26 cellular contexts compared by ENCODE assay signal in the genomic region with DNA sequence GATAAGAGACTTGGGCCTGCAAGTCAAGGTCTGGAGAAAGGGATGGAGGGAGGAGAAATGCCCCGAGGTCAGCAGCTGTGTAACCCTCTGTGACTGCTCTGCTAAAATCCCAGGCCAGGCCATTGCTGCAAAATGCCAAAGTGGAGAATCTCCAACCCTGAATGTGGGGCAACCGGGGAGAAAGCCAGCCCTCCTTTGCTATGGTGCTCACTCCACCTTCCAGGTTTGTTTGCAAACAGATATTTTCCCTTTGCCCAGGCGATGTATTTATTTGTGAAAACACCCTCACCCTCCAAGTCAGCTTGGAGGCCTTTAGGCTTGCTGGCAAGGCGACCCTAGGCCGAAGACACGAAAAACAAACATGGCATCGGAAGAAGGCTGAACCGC. TPM values are rescaled to one million over a fixed set of nuclear protein-coding genes. Genes with fewer than 3 reads are reported as not detected.
DNase-seq lines count a peak whose midpoint lies in the region; ATAC-seq, FAIRE-seq and TF ChIP-seq lines count a peak whose summit lies in the region.
"Had no signal": no experiment of that assay in that cellular context is flagged by ENCODE, and none has a peak within 500 bp of the region (broad histone marks: within the 10 kb centered on the region; RNA-seq: fewer than 3 reads in every experiment).

No MANE protein-coding gene starts in this region.

- H3K23ac ChIP-seq in mesendoderm (ENCODE audit: low read length) = no peak overlapping the region

- 40 to 42% methylated on average over 4 to 8 of the region's 8 CpGs for WGBS in esophagus squamous epithelium, 2 donors
- no CpG with 5 or more reads among the region's 8 CpGs for WGBS in mesendoderm (ENCODE audit: extremely low coverage, insufficient coverage, low lambda C conversion rate)

- intact Hi-C loops in esophagus squamous epithelium (cut with DNase I) = no loop called here

- peaks cover 0 to 38% (median 0%) of the 10 kb centered on the region in 3 donors for H3K4me1 ChIP-seq in esophagus squamous epithelium
- H3K4me1 ChIP-seq in mesendoderm (ENCODE audit: control insufficient read depth, low read depth, low read length) = no peaks in the 10 kb centered on the region

- no peak overlapping the region for H3K56ac ChIP-seq in mesendoderm (ENCODE audit: low read length)

- H3K18ac ChIP-seq in mesendoderm (ENCODE audit: low read length) = no peak overlapping the region

- no peak for ATAC-seq in HG03045 (IDR thresholded peaks at IDR 0.05; ENCODE audit: unreplicated experiment)
- ATAC-seq: activated CD8-positive, alpha-beta T cell treated with anti-CD3 and anti-CD28 coated beads for 36 hours; activated T-cell treated with anti-CD3 and anti-CD28 coated beads, Interleukin-2, amount 50 U/mL, for 4 hours; naive thymus-derived CD4-positive, alpha-beta T cell had no signal

- H3K36me3 ChIP-seq in esophagus squamous epithelium (no peaks in the 10 kb centered on the region), mesendoderm (ENCODE audit: control insufficient read depth, insufficient read depth, low read length) (no peaks in the 10 kb centered on the region)

- in situ Hi-C loops in GM13976 (cut with MboI; ENCODE audit: low sequenced_read_pairs, unreplicated experiment) = loop anchor here (25.0 kb wide), 1 partner anchor 945 kb away; the partner anchor contains the start of gene LHX5

- H3K79me2 ChIP-seq in mesendoderm (ENCODE audit: control insufficient read depth, insufficient read depth, low read length) = no peaks in the 10 kb centered on the region

- H3K27me3 ChIP-seq in esophagus squamous epithelium = peaks cover 13 to 100% (median 26%) of the 10 kb centered on the region in 4 donors
- H3K27me3 ChIP-seq in mesendoderm (ENCODE audit: insufficient read depth, low read length, poor library complexity) = peaks cover 92% of the 10 kb centered on the region

- H2BK5ac ChIP-seq in mesendoderm (ENCODE audit: low read length) = no peak overlapping the region

- no peak overlapping the region for H2BK15ac ChIP-seq in mesendoderm (replicated peaks; ENCODE audit: low read depth)

- DNase-seq in AG09309 (ENCODE audit: low read depth) (no peak), GM13976 (ENCODE audit: low spot score) (peak; percentile 11), esophagus squamous epithelium (lab: John Stamatoyannopoulos, UW) (no peak), mesendoderm (peak; percentile 6), HK-2 (ENCODE audit: unreplicated experiment) (no peak), HTR-8/SVneo (ENCODE audit: insufficient read length, low spot score) (no peak)
- DNase-seq: activated CD4-positive, CD25-positive, alpha-beta regulatory T cell; activated CD8-positive, alpha-beta T cell treated with anti-CD3 and anti-CD28 coated beads for 36 hours; activated naive CD4-positive, alpha-beta T cell treated with anti-CD3 and anti-CD28 coated beads, Interleukin-2, amount 10 ng/mL, durations not matched to agents 7 days and 5 days; activated T-cell treated with anti-CD3 and anti-CD28 coated beads, Interleukin-2, amount 50 U/mL, for 4 hours; CD4-positive, alpha-beta memory T cell; DMS53; effector memory CD4-positive, alpha-beta T cell; HCEC 1CT; hippocampal formation; naive thymus-derived CD4-positive, alpha-beta T cell; NCI-H1105; NCI-H2081; NCI-H446 treated with DMSO at 0.1 percent for 48 hours; SK-N-SH; stimulated activated CD8-positive, alpha-beta memory T cell treated with anti-CD3 and anti-CD28 coated beads, Interleukin-4, amount 100 ng/mL, for 48 hours; substantia nigra had no signal

- no peak overlapping the region for H3K4me2 ChIP-seq in mesendoderm (ENCODE audit: low read length)
- H3K4me2 ChIP-seq: SK-N-SH had no signal

- no peak for FAIRE-seq in HTR-8/SVneo (lab: Jason Lieb, UNC)
- FAIRE-seq: astrocyte, islet of Langerhans had no signal

- no peaks in the 10 kb centered on the region for H3K9me3 ChIP-seq in esophagus squamous epithelium
- H3K9me3 ChIP-seq: SK-N-SH had no signal

- no peak overlapping the region for H3K4ac ChIP-seq in mesendoderm (ENCODE audit: low read depth, low read length)

- no peak overlapping the region for H2AK5ac ChIP-seq in mesendoderm (ENCODE audit: low read length)

- TF ChIP-seq POLR2A in esophagus squamous epithelium (IDR thresholded peaks at IDR 0.05) = no peak

- H3K4me3 ChIP-seq in AG09309 (ENCODE audit: control insufficient read depth, low read depth, low read length) (peak overlapping the region; percentile 78), esophagus squamous epithelium (peak overlapping the region; percentile 7 to 64 (median 48)), mesendoderm (ENCODE audit: low read length) (no peak overlapping the region)

- no peak overlapping the region for H2BK120ac ChIP-seq in mesendoderm (ENCODE audit: low read depth, low read length)

- H4K5ac ChIP-seq in mesendoderm (ENCODE audit: low read length) = no peak overlapping the region

- H4K8ac ChIP-seq in mesendoderm (ENCODE audit: low read depth, low read length) = no peak overlapping the region

- no peaks in the 10 kb centered on the region for H3K79me1 ChIP-seq in mesendoderm (ENCODE audit: low read length)

- TF ChIP-seq CTCF in AG09309 (IDR thresholded peaks at IDR 0.05; ENCODE audit: control insufficient read depth, insufficient read depth, low read depth, low read length, missing control alignments) (no peak), GM13976 (IDR thresholded peaks at IDR 0.05; ENCODE audit: borderline replicate concordance, control extremely low read depth, extremely low read depth, insufficient read depth, missing control alignments) (no peak), esophagus squamous epithelium (IDR thresholded peaks at IDR 0.05) (no peak)

- H3K9ac ChIP-seq in mesendoderm (ENCODE audit: low read length) = no peak overlapping the region
- H3K9ac ChIP-seq: SK-N-SH had no signal

- peak overlapping the region; percentile 47 to 88 (median 78) for H3K27ac ChIP-seq in esophagus squamous epithelium
- H3K27ac ChIP-seq in mesendoderm (ENCODE audit: low read depth, low read length) = no peak overlapping the region

RNA-seq across cellular contexts. Expression of gene TBX5, which starts 1.1 kb away (rescaled TPM):
- 1 to 10 TPM in 2 of 4 donors, under 1 TPM in 2; 0.38 to 2.9 (median 1.5) TPM for total RNA-seq in esophagus squamous epithelium
- polyA plus RNA-seq in mesendoderm (2013, experiment 1 of 2) = 0.10 TPM
- polyA plus RNA-seq in mesendoderm (2013, experiment 2 of 2) = 0.13 TPM
- total RNA-seq: activated CD8-positive, alpha-beta T cell treated with anti-CD3 and anti-CD28 coated beads for 36 hours; activated T-cell treated with anti-CD3 and anti-CD28 coated beads, Interleukin-2, amount 50 U/mL, for 4 hours; astrocyte; CD4-positive, alpha-beta memory T cell; naive thymus-derived CD4-positive, alpha-beta T cell; osteoblast had no signal
- polyA plus RNA-seq: CD4-positive, alpha-beta memory T cell; naive thymus-derived CD4-positive, alpha-beta T cell; SK-N-SH had no signal

Comparison
In these comparisons a context has a peak if more than half of its experiments do, and no peak if none do; other contexts are left out.
1. DNase-seq: peak in GM13976 (single experiment) and mesendoderm (single experiment); none in AG09309 (single experiment), esophagus squamous epithelium (single experiment), HK-2 (single experiment) and HTR-8/SVneo (single experiment).